8 cellular contexts compared by ENCODE assay signal in genomic region chr4:21768349-21769310, GRCh38.
A peak's percentile ranks its signal among the peaks of the same experiment; 100 is the strongest.
DNase-seq lines count a peak whose midpoint lies in the region; ATAC-seq and TF ChIP-seq lines count a peak whose summit lies in the region.

No MANE protein-coding gene starts in this region.

- peaks cover 9% of the 10 kb centered on the region for H3K27me3 Mint-ChIP-seq in activated CD4-positive, alpha-beta T cell treated with anti-CD3 and anti-CD28 coated beads for 36 hours

- no peak overlapping the region for H3K4me3 ChIP-seq in body of pancreas
- no peak overlapping the region for H3K4me3 ChIP-seq in left lung

- intact Hi-C loops in activated CD4-positive, alpha-beta T cell treated with anti-CD3 and anti-CD28 coated beads for 36 hours (cut with DNase I, micrococcal nuclease) = loop anchor here (1.0 to 10.0 kb wide), 6 partner anchors 256 to 1354 kb away; no protein-coding TSS in a partner anchor
- intact Hi-C loops in body of pancreas (cut with DNase I) (no loop called here), left lung (cut with DNase I) (loop anchor here in 1 of 2 donors (5.0 kb wide), 1 partner anchor 256 kb away; no protein-coding TSS in a partner anchor)

- H3K27ac ChIP-seq in body of pancreas = no peak overlapping the region
- no peak overlapping the region for H3K27ac ChIP-seq in left lung

- no peaks in the 10 kb centered on the region for H3K4me1 ChIP-seq in body of pancreas
- H3K4me1 ChIP-seq in left lung = no peaks in the 10 kb centered on the region

- H3K36me3 ChIP-seq in body of pancreas (replicated peaks in 1 of 2; ENCODE audit: insufficient read depth in 1 of 2, low read depth in 2 of 2) (no peaks in the 10 kb centered on the region), left lung (no peaks in the 10 kb centered on the region)

- H3K27me3 ChIP-seq in body of pancreas (no peaks in the 10 kb centered on the region), left lung (no peaks in the 10 kb centered on the region)

- H3K27ac Mint-ChIP-seq in activated CD4-positive, alpha-beta T cell treated with anti-CD3 and anti-CD28 coated beads for 36 hours = no peak overlapping the region

- ATAC-seq in activated CD4-positive, alpha-beta T cell treated with anti-CD3 and anti-CD28 coated beads for 36 hours = no peak
- ATAC-seq in HG02610 (IDR thresholded peaks at IDR 0.05; ENCODE audit: unreplicated experiment) = peak; percentile 53
- peak; percentile 60 for ATAC-seq in body of pancreas
- ATAC-seq in left lung = peak; percentile 64

- TF ChIP-seq CTCF in body of pancreas (IDR thresholded peaks at IDR 0.05) = peak; percentile 58 to 69 (median 65)
- TF ChIP-seq CTCF in left lung (IDR thresholded peaks at IDR 0.05) = peak in 1 of 2 donors; percentile 65

- no peaks in the 10 kb centered on the region for H3K9me3 Mint-ChIP-seq in activated CD4-positive, alpha-beta T cell treated with anti-CD3 and anti-CD28 coated beads for 36 hours (ENCODE audit: low read depth)

- TF ChIP-seq POLR2A in body of pancreas (IDR thresholded peaks at IDR 0.05) = no peak

- CTCF ChIA-PET in activated CD4-positive, alpha-beta T cell treated with anti-CD3 and anti-CD28 coated beads for 36 hours (lab: Charles Lee) = interaction anchor here (0.6 to 3.2 kb wide), 8 partner anchors 11 to 1081 kb away, joined by 3 to 27 read pairs (median 6); no protein-coding TSS in a partner anchor

- no peaks in the 10 kb centered on the region for H3K36me3 Mint-ChIP-seq in activated CD4-positive, alpha-beta T cell treated with anti-CD3 and anti-CD28 coated beads for 36 hours (ENCODE audit: low read depth)

- no peaks in the 10 kb centered on the region for H3K4me1 Mint-ChIP-seq in activated CD4-positive, alpha-beta T cell treated with anti-CD3 and anti-CD28 coated beads for 36 hours

- H3K9me3 ChIP-seq in body of pancreas (no peaks in the 10 kb centered on the region), left lung (no peaks in the 10 kb centered on the region)

- 14 to 16% methylated on average over 6 of the region's 6 CpGs for WGBS in body of pancreas, 2 donors

- peak; percentile 11 for DNase-seq in activated CD4-positive, alpha-beta T cell treated with anti-CD3 and anti-CD28 coated beads for 36 hours
- no peak for DNase-seq in activated CD4-positive, alpha-beta T cell treated with anti-CD3 and anti-CD28 coated beads for 1 hour
- DNase-seq in NCI-H2196 treated with DMSO at 0.1 percent for 48 hours (lab: John Stamatoyannopoulos, UW; ENCODE audit: unreplicated experiment) (peak; percentile 8), body of pancreas (peak in 1 of 4 donors; percentile 8), left lung (no peak), islet precursor cell (no peak)
- no peak for DNase-seq in activated naive CD4-positive, alpha-beta T cell treated with Interleukin-2 at 50 U/mL for 16 hours

- POLR2A ChIA-PET in activated CD4-positive, alpha-beta T cell treated with anti-CD3 and anti-CD28 coated beads for 36 hours (lab: Charles Lee) = no interaction called here

- no peak overlapping the region for H3K4me3 Mint-ChIP-seq in activated CD4-positive, alpha-beta T cell treated with anti-CD3 and anti-CD28 coated beads for 36 hours

Comparison
In these comparisons a context has a peak if more than half of its experiments do, and no peak if none do; other contexts are left out.
1. DNase-seq: peak in activated CD4-positive, alpha-beta T cell treated with anti-CD3 and anti-CD28 coated beads for 36 hours (single experiment) and NCI-H2196 treated with DMSO at 0.1 percent for 48 hours (single experiment); none in activated CD4-positive, alpha-beta T cell treated with anti-CD3 and anti-CD28 coated beads for 1 hour (single experiment), left lung (0 of 2), islet precursor cell (single experiment) and activated naive CD4-positive, alpha-beta T cell treated with Interleukin-2 at 50 U/mL for 16 hours (single experiment).